ENCODE assay signal across 8 cellular contexts in the genomic region with DNA sequence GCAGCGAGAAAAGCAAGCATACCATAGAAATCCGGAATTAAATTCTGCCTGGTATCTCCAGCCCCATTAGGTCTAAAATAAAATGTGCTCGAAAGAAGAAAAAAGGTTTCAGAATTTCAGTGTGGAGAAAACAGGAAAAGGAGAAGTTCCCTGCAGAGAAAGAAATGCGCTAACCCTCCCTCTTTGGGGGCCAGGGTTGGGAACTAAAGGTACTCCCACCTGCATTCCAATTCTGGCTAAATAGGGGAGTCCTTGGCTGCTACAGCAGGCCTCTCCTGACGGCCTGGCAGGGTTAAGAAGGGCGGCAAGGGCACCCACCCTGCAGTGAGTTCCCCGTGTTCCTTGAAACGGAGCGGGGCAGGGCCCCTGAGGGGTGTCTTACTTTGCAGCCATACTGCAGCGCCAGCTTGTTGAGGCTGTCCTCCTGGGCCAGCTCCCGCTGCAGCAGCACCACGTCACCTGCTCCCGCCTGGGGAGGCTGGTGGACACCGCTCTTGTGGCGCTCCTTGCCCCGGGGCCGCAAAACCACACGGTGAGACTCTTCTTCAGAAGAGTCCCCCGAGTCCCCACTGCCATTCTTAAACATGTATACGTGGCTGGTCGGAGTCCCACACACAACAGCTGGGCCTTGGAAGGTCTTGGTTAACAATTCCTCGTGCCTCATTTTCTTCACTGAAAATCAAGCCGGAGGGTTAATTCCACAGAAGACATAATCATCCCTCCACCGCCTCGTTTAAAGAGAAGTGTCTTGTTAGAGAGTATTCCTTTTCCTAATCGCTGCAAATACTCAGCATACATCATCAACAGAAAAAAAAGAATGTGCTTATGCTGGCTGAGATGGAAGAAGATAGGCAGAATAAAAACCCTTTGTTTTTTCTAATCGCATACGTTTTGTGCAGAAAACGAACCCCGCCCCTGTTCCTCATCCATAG. TPM values are rescaled to one million over a fixed set of nuclear protein-coding genes. Genes with fewer than 3 reads are reported as not detected.
DNase-seq lines count a peak whose midpoint lies in the region; ATAC-seq and TF ChIP-seq lines count a peak whose summit lies in the region.

No MANE protein-coding gene starts in this region.

- H2AFZ ChIP-seq in OCI-LY1 (ENCODE audit: low read length) (no peak overlapping the region), neural progenitor cell (replicated peaks) (no peak overlapping the region)

- TF ChIP-seq POLR2A in esophagus muscularis mucosa (IDR thresholded peaks at IDR 0.05; ENCODE audit: low read depth) = no peak

- WGBS in esophagus muscularis mucosa = 53% methylated on average over 22 of the region's 30 CpGs

- H3K9me2 ChIP-seq in OCI-LY1 (ENCODE audit: low read depth, low read length) = no peaks in the 10 kb centered on the region

- H3K27me3 ChIP-seq in BLaER1 treated with 17β-estradiol and CSF1 and Interleukin-3, amounts not matched to agents 10 nM and 100 nM = peaks cover 24 to 31% (median 27%) of the 10 kb centered on the region in 11 experiments
- H3K27me3 ChIP-seq in OCI-LY1 (ENCODE audit: insufficient read depth, low read length) (no peaks in the 10 kb centered on the region), esophagus muscularis mucosa (no peaks in the 10 kb centered on the region), neural progenitor cell (peaks cover 14% of the 10 kb centered on the region)

- peak overlapping the region in 6 of 11 experiments; percentile 0 to 83 (median 82); a peak in 8 of 22 replicates for H3K9ac ChIP-seq in BLaER1 treated with 17β-estradiol and CSF1 and Interleukin-3, amounts not matched to agents 10 nM and 100 nM
- no peak overlapping the region; the same call in 1 of the 2 replicates for H3K9ac ChIP-seq in OCI-LY1 (ENCODE audit: low read length)
- H3K9ac ChIP-seq in neural progenitor cell = no peak overlapping the region

- peak overlapping the region; percentile 97 to 100 (median 99) for H3K4me2 ChIP-seq in BLaER1 treated with 17β-estradiol and CSF1 and Interleukin-3, amounts not matched to agents 10 nM and 100 nM
- H3K4me2 ChIP-seq in OCI-LY1 (ENCODE audit: low read length) (peak overlapping the region; percentile 86), neural progenitor cell (peak overlapping the region; percentile 88)

- H3K4me3 Mint-ChIP-seq in neural progenitor cell = peak overlapping the region; percentile 93

- no peak overlapping the region for H3K27ac Mint-ChIP-seq in neural progenitor cell

- H3K36me3 Mint-ChIP-seq in neural progenitor cell = peaks cover 6% of the 10 kb centered on the region

- H3K27ac ChIP-seq in BLaER1 treated with 17β-estradiol and CSF1 and Interleukin-3, amounts not matched to agents 10 nM and 100 nM = no peak overlapping the region
- H3K27ac ChIP-seq in OCI-LY1 (ENCODE audit: low read depth, low read length, poor library complexity, severe bottlenecking) = no peak overlapping the region
- H3K27ac ChIP-seq in esophagus muscularis mucosa (replicated peaks in 1 of 4) = peak overlapping the region; percentile 90 to 94 (median 92)
- H3K27ac ChIP-seq in neural progenitor cell = no peak overlapping the region

- H3K79me2 ChIP-seq in OCI-LY1 (ENCODE audit: insufficient read depth, low read length) (no peaks in the 10 kb centered on the region), neural progenitor cell (ENCODE audit: low read depth) (peaks cover 19% of the 10 kb centered on the region)

- no peaks in the 10 kb centered on the region for H3K9me3 ChIP-seq in BLaER1 treated with 17β-estradiol and CSF1 and Interleukin-3, amounts not matched to agents 10 nM and 100 nM (replicated peaks in 1 of 11)
- H3K9me3 ChIP-seq in OCI-LY1 (ENCODE audit: low read length) (no peaks in the 10 kb centered on the region), esophagus muscularis mucosa (no peaks in the 10 kb centered on the region), neural progenitor cell (ENCODE audit: low read depth) (no peaks in the 10 kb centered on the region)

- intact Hi-C loops in esophagus muscularis mucosa (cut with DNase I) = no loop called here

- H4K20me1 ChIP-seq in BLaER1 treated with 17β-estradiol and CSF1 and Interleukin-3, amounts not matched to agents 10 nM and 100 nM = peaks cover 0 to 29% (median 11%) of the 10 kb centered on the region in 11 experiments; a peak in 14 of 22 replicates
- no peaks in the 10 kb centered on the region; the same call in 1 of the 2 replicates for H4K20me1 ChIP-seq in OCI-LY1 (ENCODE audit: insufficient read depth, low read length)
- H4K20me1 ChIP-seq in neural progenitor cell (ENCODE audit: low read depth) = peaks cover 29% of the 10 kb centered on the region

- peak overlapping the region in 4 of 10 experiments; percentile 79 to 91 (median 82); a peak in 6 of 20 replicates for H3K4me3 ChIP-seq in BLaER1 treated with 17β-estradiol and CSF1 and Interleukin-3, amounts not matched to agents 10 nM and 100 nM
- peak overlapping the region; percentile 71 for H3K4me3 ChIP-seq in OCI-LY1 (ENCODE audit: low read depth, low read length, poor library complexity, severe bottlenecking)
- peak overlapping the region; percentile 86 to 97 (median 92) for H3K4me3 ChIP-seq in esophagus muscularis mucosa
- peak overlapping the region; percentile 73 for H3K4me3 ChIP-seq in neural progenitor cell

- no peak for TF ChIP-seq EP300 in esophagus muscularis mucosa (IDR thresholded peaks at IDR 0.05)

- H3K4me1 Mint-ChIP-seq in neural progenitor cell = peaks cover 28% of the 10 kb centered on the region

- H3K36me3 ChIP-seq in BLaER1 treated with 17β-estradiol and CSF1 and Interleukin-3, amounts not matched to agents 10 nM and 100 nM = peaks cover 0 to 17% (median 6%) of the 10 kb centered on the region in 11 experiments; a peak in 10 of 22 replicates
- no peaks in the 10 kb centered on the region; the same call in 1 of the 2 replicates for H3K36me3 ChIP-seq in OCI-LY1 (ENCODE audit: insufficient read depth, low read length)
- H3K36me3 ChIP-seq in esophagus muscularis mucosa = peaks cover 0 to 21% (median 19%) of the 10 kb centered on the region in 4 donors
- H3K36me3 ChIP-seq in neural progenitor cell = no peaks in the 10 kb centered on the region

- no peak for TF ChIP-seq CTCF in OCI-LY1 (IDR thresholded peaks at IDR 0.05; ENCODE audit: low read length)
- TF ChIP-seq CTCF in esophagus muscularis mucosa (IDR thresholded peaks at IDR 0.05) = no peak
- no peak for TF ChIP-seq CTCF in neural progenitor cell (IDR thresholded peaks at IDR 0.05)

- H3K27me3 Mint-ChIP-seq in neural progenitor cell (ENCODE audit: insufficient read depth, low read depth) = no peaks in the 10 kb centered on the region

- peaks cover 1% of the 10 kb centered on the region for H3K9me3 Mint-ChIP-seq in neural progenitor cell

- ATAC-seq in HG02870 (IDR thresholded peaks at IDR 0.05; ENCODE audit: unreplicated experiment) (no peak), GM19395 (IDR thresholded peaks at IDR 0.05; ENCODE audit: unreplicated experiment) (no peak), HG03135 (IDR thresholded peaks at IDR 0.05; ENCODE audit: unreplicated experiment) (no peak)

- peaks cover 15 to 67% (median 58%) of the 10 kb centered on the region in 10 experiments for H3K4me1 ChIP-seq in BLaER1 treated with 17β-estradiol and CSF1 and Interleukin-3, amounts not matched to agents 10 nM and 100 nM
- peaks cover 12% of the 10 kb centered on the region for H3K4me1 ChIP-seq in OCI-LY1 (ENCODE audit: insufficient read depth, low read length, severe bottlenecking)
- peaks cover 27 to 48% (median 36%) of the 10 kb centered on the region in 4 donors for H3K4me1 ChIP-seq in esophagus muscularis mucosa
- H3K4me1 ChIP-seq in neural progenitor cell = peaks cover 13% of the 10 kb centered on the region

- H3F3A ChIP-seq in OCI-LY1 (ENCODE audit: insufficient read depth, low read length) = no peaks in the 10 kb centered on the region
- peaks cover 5% of the 10 kb centered on the region for H3F3A ChIP-seq in neural progenitor cell (ENCODE audit: low read depth)

- DNase-seq in esophagus muscularis mucosa (ENCODE audit: extremely low spot score) (no peak), neural progenitor cell (ENCODE audit: low spot score) (peak; percentile 19), cerebellum (ENCODE audit: low spot score) (no peak)

RNA-seq across cellular contexts. Expression of a gene that starts 1.6 kb away (rescaled TPM):
- 10 to 100 TPM in 3 of 4 donors, 1 to 10 TPM in 1; 7.6 to 15.8 (median 15.2) TPM for total RNA-seq in esophagus muscularis mucosa
- total RNA-seq in neural progenitor cell (ENCODE audit: low replicate concordance) = 11.7 and 16.3 TPM in 2 replicates
- total RNA-seq in cerebellum = 16.7 TPM

Comparison
In these comparisons a context has a peak if more than half of its experiments do, and no peak if none do; other contexts are left out.
1. H3K27ac ChIP-seq: peak in esophagus muscularis mucosa (4 of 4); none in BLaER1 treated with 17β-estradiol and CSF1 and Interleukin-3, amounts not matched to agents 10 nM and 100 nM (0 of 11), OCI-LY1 (single experiment) and neural progenitor cell (single experiment).
2. H3K9ac ChIP-seq: peak in BLaER1 treated with 17β-estradiol and CSF1 and Interleukin-3, amounts not matched to agents 10 nM and 100 nM (6 of 11); none in OCI-LY1 (single experiment) and neural progenitor cell (single experiment).
3. Peak in every context shown above with its lines, with median percentiles within 50 percentile points of each other: H3K4me2 ChIP-seq.